20 cellular contexts compared by ENCODE assay signal in genomic region chr6:11227698-11228097, GRCh38. TPM values are rescaled to one million over a fixed set of nuclear protein-coding genes. Genes with fewer than 3 reads are reported as not detected.
DNase-seq lines count a peak whose midpoint lies in the region; ATAC-seq, FAIRE-seq and TF ChIP-seq lines count a peak whose summit lies in the region.
"Had no signal": no experiment of that assay in that cellular context is flagged by ENCODE, and none has a peak within 500 bp of the region (broad histone marks: within the 10 kb centered on the region; RNA-seq: fewer than 3 reads in every experiment).

No MANE protein-coding gene starts in this region.

- WGBS in A549 (ENCODE audit: missing lambda C conversion rate) = 79% methylated on average over 4 of the region's 5 CpGs
- WGBS in prostate gland = 74% methylated on average over 5 of the region's 5 CpGs

- H3K27me3 Mint-ChIP-seq in T-helper 17 cell = no peaks in the 10 kb centered on the region
- H3K27me3 Mint-ChIP-seq: CD8-positive, alpha-beta memory T cell had no signal

- H3K27me3 ChIP-seq in lower lobe of right lung (ENCODE audit: low read depth) (no peaks in the 10 kb centered on the region), prostate gland (replicated peaks; ENCODE audit: insufficient read depth) (no peaks in the 10 kb centered on the region)
- H3K27me3 ChIP-seq: neutrophil had no signal

- peaks cover 6% of the 10 kb centered on the region for H3K36me3 ChIP-seq in lower lobe of right lung
- H3K36me3 ChIP-seq in prostate gland = no peaks in the 10 kb centered on the region
- H3K36me3 ChIP-seq: neutrophil had no signal

- POLR2A ChIA-PET in A549 (lab: Yijun Ruan, JAX) = no interaction called here

- DNase-seq in A549 (ENCODE audit: low read depth in 1 of 2, low spot score in 1 of 2) = no peak
- no peak for DNase-seq in T-helper 17 cell
- no peak for DNase-seq in lower lobe of right lung
- DNase-seq in stimulated activated effector memory CD8-positive, alpha-beta T cell treated with anti-CD3 and anti-CD28 coated beads, Interleukin-12 subunit alpha, Interleukin-12 subunit beta, amount 100 ng/mL, for 72 hours (ENCODE audit: low spot score in 2 of 2) = no peak
- DNase-seq in prostate gland (ENCODE audit: low spot score) = no peak
- DNase-seq in inferior parietal cortex (ENCODE audit: extremely low spot score) = no peak
- DNase-seq in NCI-H2171 (lab: John Stamatoyannopoulos, UW) = no peak
- DNase-seq: activated gamma-delta T cell treated with Interleukin-2 at 50 U/mL for 16 hours; CD8-positive, alpha-beta memory T cell; DMS79; H9; hypothalamus; kidney; midbrain; NCI-H1105 treated with DMSO at 0.1 percent for 48 hours; OCI-M1 had no signal

- no peak for TF ChIP-seq CTCF in A549 (IDR thresholded peaks at IDR 0.05)
- TF ChIP-seq CTCF in lower lobe of right lung (IDR thresholded peaks at IDR 0.05) = no peak
- TF ChIP-seq CTCF in prostate gland (IDR thresholded peaks at IDR 0.05) = no peak

- no peak overlapping the region for H3K4me3 Mint-ChIP-seq in T-helper 17 cell
- peak overlapping the region; percentile 1 for H3K4me3 Mint-ChIP-seq in stimulated activated effector memory CD8-positive, alpha-beta T cell treated with anti-CD3 and anti-CD28 coated beads, Interleukin-12 subunit alpha, Interleukin-12 subunit beta, amount 100 ng/mL, for 72 hours

- FAIRE-seq in A549 (lab: Jason Lieb, UNC) = no peak
- FAIRE-seq: colon, endometrium, kidney had no signal

- H3K4me2 ChIP-seq in A549 = peak overlapping the region; percentile 92

- H3K4me3 ChIP-seq in A549 = peak overlapping the region; percentile 65
- peak overlapping the region; percentile 67 for H3K4me3 ChIP-seq in lower lobe of right lung
- H3K4me3 ChIP-seq in prostate gland = no peak overlapping the region

- intact Hi-C loops in lower lobe of right lung (cut with DNase I) (no loop called here), prostate gland (cut with DNase I) (no loop called here)

- TF ChIP-seq RAD21 in A549 (conservative IDR thresholded peaks at IDR 0.05 in 1 of 2, IDR thresholded peaks at IDR 0.05 in 1 of 2) = no peak

- ATAC-seq in A549 (no peak), T-helper 17 cell (no peak), lower lobe of right lung (no peak)
- no peak for ATAC-seq in stimulated activated effector memory CD8-positive, alpha-beta T cell treated with anti-CD3 and anti-CD28 coated beads, Interleukin-12 subunit alpha, Interleukin-12 subunit beta, amount 100 ng/mL, for 72 hours
- ATAC-seq: sciatic nerve had no signal

- H3K9me3 Mint-ChIP-seq in stimulated activated effector memory CD8-positive, alpha-beta T cell treated with anti-CD3 and anti-CD28 coated beads, Interleukin-12 subunit alpha, Interleukin-12 subunit beta, amount 100 ng/mL, for 72 hours = no peaks in the 10 kb centered on the region
- H3K9me3 Mint-ChIP-seq: CD8-positive, alpha-beta memory T cell had no signal

- peaks cover 58% of the 10 kb centered on the region for H3K4me1 ChIP-seq in A549
- peaks cover 59% of the 10 kb centered on the region for H3K4me1 ChIP-seq in lower lobe of right lung
- no peaks in the 10 kb centered on the region for H3K4me1 ChIP-seq in prostate gland (replicated peaks)

- H3K4me1 Mint-ChIP-seq in T-helper 17 cell = peaks cover 44% of the 10 kb centered on the region
- peaks cover 56% of the 10 kb centered on the region for H3K4me1 Mint-ChIP-seq in stimulated activated effector memory CD8-positive, alpha-beta T cell treated with anti-CD3 and anti-CD28 coated beads, Interleukin-12 subunit alpha, Interleukin-12 subunit beta, amount 100 ng/mL, for 72 hours

- H3K36me3 Mint-ChIP-seq in T-helper 17 cell (ENCODE audit: low read depth) = peaks cover 5% of the 10 kb centered on the region
- peaks cover 77% of the 10 kb centered on the region for H3K36me3 Mint-ChIP-seq in stimulated activated effector memory CD8-positive, alpha-beta T cell treated with anti-CD3 and anti-CD28 coated beads, Interleukin-12 subunit alpha, Interleukin-12 subunit beta, amount 100 ng/mL, for 72 hours

- TF ChIP-seq POLR2A in A549 (IDR thresholded peaks at IDR 0.05; ENCODE audit: low read length) (no peak), prostate gland (IDR thresholded peaks at IDR 0.05) (no peak)

- CTCF ChIA-PET in A549 (lab: Yijun Ruan, JAX) = interaction anchor here (1.1 kb wide), 2 partner anchors 83 to 269 kb away, joined by 3 to 5 read pairs; no protein-coding TSS in a partner anchor

- H3K9me3 ChIP-seq in A549 = no peaks in the 10 kb centered on the region
- no peaks in the 10 kb centered on the region for H3K9me3 ChIP-seq in T-helper 17 cell (ENCODE audit: control insufficient read depth, low read length, poor library complexity, severe bottlenecking)
- no peaks in the 10 kb centered on the region for H3K9me3 ChIP-seq in lower lobe of right lung
- H3K9me3 ChIP-seq in prostate gland = no peaks in the 10 kb centered on the region
- H3K9me3 ChIP-seq: neutrophil had no signal

- H3K27ac ChIP-seq in A549 (peak overlapping the region; percentile 88 to 91), lower lobe of right lung (peak overlapping the region; percentile 93), prostate gland (peak overlapping the region in 1 of 2 donors; percentile 94)
- H3K27ac ChIP-seq: neutrophil had no signal

- no peak for TF ChIP-seq EP300 in A549 (IDR thresholded peaks at IDR 0.05)

- H3K27ac Mint-ChIP-seq in T-helper 17 cell = peak overlapping the region; percentile 49
- no peak overlapping the region for H3K27ac Mint-ChIP-seq in stimulated activated effector memory CD8-positive, alpha-beta T cell treated with anti-CD3 and anti-CD28 coated beads, Interleukin-12 subunit alpha, Interleukin-12 subunit beta, amount 100 ng/mL, for 72 hours
- H3K27ac Mint-ChIP-seq: H9 had no signal

TF ChIP-seq in A549, 52 proteins besides CTCF, POLR2A, EP300 and RAD21:
- TF ChIP-seq POLR2AphosphoS2 (conservative IDR thresholded peaks at IDR 0.05; ENCODE audit: low read length) = no peak
- no peak for TF ChIP-seq HOXB5 (CRISPR knock-in tag; IDR thresholded peaks at IDR 0.05)
- TF ChIP-seq ATOH8 (CRISPR knock-in tag; IDR thresholded peaks at IDR 0.05; ENCODE audit: low read depth) = no peak
- TF ChIP-seq JUNB (IDR thresholded peaks at IDR 0.05) = no peak
- TF ChIP-seq NFE2L2 (conservative IDR thresholded peaks at IDR 0.05; ENCODE audit: low read length) = no peak
- TF ChIP-seq GATA3 (IDR thresholded peaks at IDR 0.05; ENCODE audit: borderline replicate concordance) = no peak
- TF ChIP-seq, protein P1, sequence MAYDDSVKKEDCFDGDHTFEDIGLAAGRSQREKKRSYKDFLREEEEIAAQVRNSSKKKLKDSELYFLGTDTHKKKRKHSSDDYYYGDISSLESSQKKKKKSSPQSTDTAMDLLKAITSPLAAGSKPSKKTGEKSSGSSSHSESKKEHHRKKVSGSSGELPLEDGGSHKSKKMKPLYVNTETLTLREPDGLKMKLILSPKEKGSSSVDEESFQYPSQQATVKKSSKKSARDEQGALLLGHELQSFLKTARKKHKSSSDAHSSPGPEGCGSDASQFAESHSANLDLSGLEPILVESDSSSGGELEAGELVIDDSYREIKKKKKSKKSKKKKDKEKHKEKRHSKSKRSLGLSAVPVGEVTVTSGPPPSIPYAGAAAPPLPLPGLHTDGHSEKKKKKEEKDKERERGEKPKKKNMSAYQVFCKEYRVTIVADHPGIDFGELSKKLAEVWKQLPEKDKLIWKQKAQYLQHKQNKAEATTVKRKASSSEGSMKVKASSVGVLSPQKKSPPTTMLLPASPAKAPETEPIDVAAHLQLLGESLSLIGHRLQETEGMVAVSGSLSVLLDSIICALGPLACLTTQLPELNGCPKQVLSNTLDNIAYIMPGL (CRISPR knock-in tag; IDR thresholded peaks at IDR 0.05; ENCODE audit: borderline replicate concordance) = no peak
- no peak for TF ChIP-seq FOSB (CRISPR knock-in tag; IDR thresholded peaks at IDR 0.05)
- no peak for TF ChIP-seq RCOR1 (IDR thresholded peaks at IDR 0.05; ENCODE audit: low read depth, low read length)
- TF ChIP-seq HES2 (IDR thresholded peaks at IDR 0.05) = no peak
- TF ChIP-seq SREBF2 (IDR thresholded peaks at IDR 0.05) = no peak
- TF ChIP-seq MAFK (IDR thresholded peaks at IDR 0.05; ENCODE audit: partially characterized antibody) = no peak
- no peak for TF ChIP-seq ESRRA (IDR thresholded peaks at IDR 0.05; ENCODE audit: borderline replicate concordance, low read length)
- no peak for TF ChIP-seq NR3C1 (IDR thresholded peaks at IDR 0.05)
- TF ChIP-seq RARB (CRISPR knock-in tag; IDR thresholded peaks at IDR 0.05) = no peak

RNA-seq across cellular contexts. Expression of gene NEDD9, which starts 4.8 kb away (rescaled TPM):
- polyA plus RNA-seq in A549 (2011; rRNA removed) = 79.6 and 82.5 TPM in 2 replicates
- 58.4 and 71.1 TPM in 2 replicates for polyA plus RNA-seq in A549 (2012; cell fraction: cytosol; rRNA removed)
- polyA plus RNA-seq in A549 (2012; cell fraction: nucleus; rRNA removed) = 106 and 118 TPM in 2 replicates
- 43.6 to 47.9 TPM (median 46.7 TPM) in 3 replicates for polyA plus RNA-seq in A549 (2017; fragmentation: RNase III; extraction: RNeasy Plus Mini Kit Qiagen cat#74134 plus additional on column Dnase treatment)
- polyA minus RNA-seq in A549 (2011; rRNA and poly(A)+ RNA removed) = 212 and 221 TPM in 2 replicates
- 10 to 100 TPM; 63.5 to 64.9 TPM for total RNA-seq in T-helper 17 cell
- 127 TPM for total RNA-seq in lower lobe of right lung
- total RNA-seq in prostate gland = 10 to 100 TPM; 51.1 to 72.1 TPM

Comparison
In these comparisons a context has a peak if more than half of its experiments do, and no peak if none do; other contexts are left out.
1. H3K4me3 ChIP-seq: peak in A549 (single experiment) and lower lobe of right lung (single experiment); none in prostate gland (0 of 2).